33 cellular contexts compared by ENCODE assay signal in the genomic region with DNA sequence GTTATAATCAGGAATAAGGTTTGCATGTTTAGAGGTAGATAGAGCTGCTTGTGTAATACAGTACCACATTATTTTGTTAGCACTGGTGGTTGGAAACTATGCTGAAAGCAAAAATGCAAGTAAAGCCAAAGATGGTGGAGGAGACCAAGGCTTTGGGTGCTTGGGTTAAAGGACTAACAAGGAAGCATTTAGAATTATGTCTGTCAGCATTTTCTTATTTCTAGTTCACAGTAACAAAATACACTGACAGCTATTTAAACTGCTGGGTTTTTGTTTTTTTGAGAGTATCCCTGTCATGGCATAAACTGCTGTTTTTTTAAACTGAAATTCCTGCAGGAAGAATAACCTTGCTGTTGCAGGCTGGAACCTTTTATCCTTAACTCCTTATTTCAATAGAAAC.
"Had no signal": no experiment of that assay in that cellular context is flagged by ENCODE, and none has a peak within 500 bp of the region (broad histone marks: within the 10 kb centered on the region; RNA-seq: fewer than 3 reads in every experiment).

No MANE protein-coding gene starts in this region.

- H3K9me3 ChIP-seq: ascending aorta, breast epithelium had no signal

- FAIRE-seq: frontal cortex had no signal

- H3K4me3 Mint-ChIP-seq: activated B cell treated with CpG ODN at 0.5 μM for 24 hours; activated CD8-positive, alpha-beta T cell treated with anti-CD3 and anti-CD28 coated beads for 36 hours; activated naive CD8-positive, alpha-beta T cell; activated T-cell treated with anti-CD3 and anti-CD28 coated beads, Interleukin-2, amount 50 U/mL, for 4 hours; activated T-helper 17 cell treated with anti-CD3 and anti-CD28 coated beads, Interleukin-2, amount 50 U/mL, for 72 hours; brain; dendritic cell treated with granulocyte-macrophage colony-stimulating factor and Interleukin-4, amounts not matched to agents 40 ng/mL and 50 ng/mL, for 4 days; endodermal cell; T-cell; T-helper 1 cell treated with Interleukin-12 subunit alpha and Interleukin-12 subunit beta and Interleukin-4 antibody, amounts not matched to agents 30 μg/mL and 1 μg/mL, for 36 hours; T-helper 2 cell treated with Interferon-gamma antibody and Interleukin-4, amounts not matched to agents 5 μg/mL and 100 μg/mL, for 36 hours had no signal

- H3K27ac Mint-ChIP-seq: activated B cell treated with CpG ODN at 0.5 μM for 24 hours; activated CD8-positive, alpha-beta T cell treated with anti-CD3 and anti-CD28 coated beads for 36 hours; activated naive CD8-positive, alpha-beta T cell; dendritic cell treated with granulocyte-macrophage colony-stimulating factor and Interleukin-4, amounts not matched to agents 40 ng/mL and 50 ng/mL, for 4 days; endodermal cell; T-cell; T-helper 1 cell treated with Interleukin-12 subunit alpha and Interleukin-12 subunit beta and Interleukin-4 antibody, amounts not matched to agents 30 μg/mL and 1 μg/mL, for 36 hours; T-helper 2 cell treated with Interferon-gamma antibody and Interleukin-4, amounts not matched to agents 5 μg/mL and 100 μg/mL, for 36 hours had no signal

- H3K36me3 ChIP-seq: breast epithelium had no signal

- H3K4me3 ChIP-seq: ascending aorta, breast epithelium, cardiac muscle cell, coronary artery, dorsolateral prefrontal cortex had no signal

- H3K27ac ChIP-seq: ascending aorta, breast epithelium, cardiac muscle cell, coronary artery, dorsolateral prefrontal cortex, WERI-Rb-1 had no signal

- H3K27me3 ChIP-seq: ascending aorta, breast epithelium, cardiac muscle cell, dorsolateral prefrontal cortex had no signal

- DNase-seq: activated B cell treated with CpG ODN at 0.5 μM for 24 hours; activated CD4-positive, alpha-beta T cell treated with anti-CD3 and anti-CD28 coated beads for 48 hours; activated CD4-positive, alpha-beta T cell treated with anti-CD3 and anti-CD28 coated beads, Interleukin-2, amount 50 U/mL, for 1 hour; activated CD4-positive, alpha-beta T cell treated with anti-CD3 and anti-CD28 coated beads, Interleukin-2, amount 50 U/mL, for 48 hours; activated CD8-positive, alpha-beta memory T cell treated with anti-CD3 and anti-CD28 coated beads for 24 hours; activated CD8-positive, alpha-beta T cell treated with anti-CD3 and anti-CD28 coated beads for 36 hours; activated effector memory CD4-positive, alpha-beta T cell treated with Interleukin-2 at 50 U/mL for 16 hours; activated gamma-delta T cell treated with Interleukin-2 at 50 U/mL for 16 hours; activated naive CD4-positive, alpha-beta T cell treated with anti-CD3 and anti-CD28 coated beads, Interleukin-2, amount 50 U/mL, for 16 hours; activated naive CD4-positive, alpha-beta T cell treated with Interleukin-2 at 50 U/mL for 16 hours; activated T-cell treated with anti-CD3 and anti-CD28 coated beads, Interleukin-2, amount 50 U/mL, for 4 hours; central memory CD4-positive, alpha-beta T cell; dorsolateral prefrontal cortex; effector memory CD4-positive, alpha-beta T cell; endodermal cell; foreskin fibroblast; head of caudate nucleus; T-cell; T1000 had no signal

- H3K9me3 Mint-ChIP-seq: activated B cell treated with CpG ODN at 0.5 μM for 24 hours; activated CD8-positive, alpha-beta T cell treated with anti-CD3 and anti-CD28 coated beads for 36 hours; activated T-cell treated with anti-CD3 and anti-CD28 coated beads, Interleukin-2, amount 50 U/mL, for 4 hours; activated T-helper 17 cell treated with anti-CD3 and anti-CD28 coated beads, Interleukin-2, amount 50 U/mL, for 72 hours; brain; dendritic cell treated with granulocyte-macrophage colony-stimulating factor and Interleukin-4, amounts not matched to agents 40 ng/mL and 50 ng/mL, for 4 days; endodermal cell; T-cell; T-helper 1 cell treated with Interleukin-12 subunit alpha and Interleukin-12 subunit beta and Interleukin-4 antibody, amounts not matched to agents 30 μg/mL and 1 μg/mL, for 36 hours; T-helper 2 cell treated with Interferon-gamma antibody and Interleukin-4, amounts not matched to agents 5 μg/mL and 100 μg/mL, for 36 hours had no signal

- ATAC-seq: activated CD4-positive, CD25-positive, alpha-beta regulatory T cell treated with anti-CD3 and anti-CD28 coated beads, Interleukin-2, amount 50 U/mL, for 24 hours; activated CD8-positive, alpha-beta T cell treated with anti-CD3 and anti-CD28 coated beads for 36 hours; activated T-cell treated with anti-CD3 and anti-CD28 coated beads, Interleukin-2, amount 50 U/mL, for 4 hours; activated T-helper 17 cell treated with anti-CD3 and anti-CD28 coated beads, Interleukin-2, amount 50 U/mL, for 72 hours; esophagus mucosa; T-cell had no signal

- H3K27me3 Mint-ChIP-seq: activated B cell treated with CpG ODN at 0.5 μM for 24 hours; activated CD8-positive, alpha-beta T cell treated with anti-CD3 and anti-CD28 coated beads for 36 hours; activated naive CD8-positive, alpha-beta T cell; activated T-helper 17 cell treated with anti-CD3 and anti-CD28 coated beads, Interleukin-2, amount 50 U/mL, for 72 hours; brain; dendritic cell treated with granulocyte-macrophage colony-stimulating factor and Interleukin-4, amounts not matched to agents 40 ng/mL and 50 ng/mL, for 4 days; T-cell had no signal
